ENCODE assay signal across 18 cellular contexts in the genomic region with DNA sequence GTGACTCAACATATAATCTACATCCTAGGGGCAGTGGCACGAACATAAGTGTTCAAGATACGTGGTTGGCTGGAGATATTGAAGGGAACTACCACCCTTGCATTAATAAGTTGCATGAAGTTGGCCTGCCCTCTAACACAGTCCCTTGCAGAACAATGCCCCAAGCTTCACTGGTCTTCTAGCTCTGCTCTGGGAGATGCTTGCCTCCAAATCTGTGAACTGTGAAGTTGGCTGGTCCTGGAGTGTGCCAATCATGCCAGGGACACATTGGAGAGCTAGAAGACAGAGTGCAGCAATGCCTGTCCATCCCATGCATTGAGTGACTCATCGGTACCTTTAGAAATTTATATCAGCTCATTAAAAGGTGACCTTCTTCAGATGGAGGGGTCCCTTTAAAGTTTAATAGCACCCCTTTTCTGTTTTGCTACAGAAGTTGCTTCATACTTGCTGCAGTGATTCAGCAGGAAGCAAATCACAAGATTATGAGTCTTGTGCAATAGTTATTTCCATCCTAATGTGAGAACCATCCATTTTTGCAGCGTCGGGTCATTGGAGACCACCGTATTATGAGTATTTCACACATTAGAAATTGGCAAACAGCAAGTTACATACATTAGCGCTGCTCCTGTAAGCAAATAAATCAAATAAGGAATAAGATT. TPM values are rescaled to one million over a fixed set of nuclear protein-coding genes. Genes with fewer than 3 reads are reported as not detected.
DNase-seq lines count a peak whose midpoint lies in the region; ATAC-seq and TF ChIP-seq lines count a peak whose summit lies in the region.
"Had no signal": no experiment of that assay in that cellular context is flagged by ENCODE, and none has a peak within 500 bp of the region (broad histone marks: within the 10 kb centered on the region; RNA-seq: fewer than 3 reads in every experiment).

No MANE protein-coding gene starts in this region.

- H3K79me2 ChIP-seq in GM23338 (replicated peaks; ENCODE audit: insufficient read depth): no peaks in the 10 kb centered on the region

- H3K9me3 Mint-ChIP-seq in GM23338: 0 out of 3 replicates have a peak, but pooled peaks cover 4% of the 10 kb centered on the region
- H3K9me3 Mint-ChIP-seq: activated naive CD8-positive, alpha-beta T cell treated with anti-CD3 and anti-CD28 coated beads, Interleukin-2, amount 50 U/mL, for 24 hours; activated T-cell treated with anti-CD3 and anti-CD28 coated beads, Interleukin-2, amount 50 U/mL, for 24 hours had no signal

- H3K4me1 ChIP-seq in GM23338 (ENCODE audit: insufficient read depth): peaks cover 5% of the 10 kb centered on the region
- H3K4me1 ChIP-seq: heart right ventricle, spleen had no signal

- no peaks in the 10 kb centered on the region for H3K36me3 ChIP-seq in GM23338 (ENCODE audit: insufficient read depth)
- H3K36me3 ChIP-seq: heart right ventricle, spleen had no signal

- H2AFZ ChIP-seq in GM23338: no peak overlapping the region

- H3K9me2 ChIP-seq in GM23338 (ENCODE audit: insufficient read depth): no peaks in the 10 kb centered on the region
- H3K9me2 ChIP-seq: SK-N-SH had no signal

- no peak overlapping the region for H3K27ac Mint-ChIP-seq in GM23338
- H3K27ac Mint-ChIP-seq: activated naive CD8-positive, alpha-beta T cell treated with anti-CD3 and anti-CD28 coated beads, Interleukin-2, amount 50 U/mL, for 24 hours; activated T-cell treated with anti-CD3 and anti-CD28 coated beads, Interleukin-2, amount 50 U/mL, for 24 hours had no signal

- ATAC-seq in esophagus mucosa (peak; percentile 50), omental fat pad (ENCODE audit: low FRiP score) (peak; percentile 70), GM23338 (no peak)
- ATAC-seq: activated naive CD8-positive, alpha-beta T cell treated with anti-CD3 and anti-CD28 coated beads, Interleukin-2, amount 50 U/mL, for 24 hours; stimulated activated naive CD8-positive, alpha-beta T cell treated with anti-CD3 and anti-CD28 coated beads, Interleukin-15, Interleukin-2, amounts not matched to agents 100 U/mL and 50 U/mL, for 24 hours had no signal

- TF ChIP-seq CTCF in omental fat pad (IDR thresholded peaks at IDR 0.05): no peak
- no peak for TF ChIP-seq CTCF in GM23338 (conservative IDR thresholded peaks at IDR 0.05; ENCODE audit: low read depth in 2 of 2)

- no peaks in the 10 kb centered on the region for H3F3A ChIP-seq in GM23338 (replicated peaks; ENCODE audit: low read depth)

- peaks cover 13% of the 10 kb centered on the region for H3K4me1 Mint-ChIP-seq in GM23338
- H3K4me1 Mint-ChIP-seq: activated naive CD8-positive, alpha-beta T cell treated with anti-CD3 and anti-CD28 coated beads, Interleukin-2, amount 50 U/mL, for 24 hours had no signal

- no peak overlapping the region for H3K4me2 ChIP-seq in GM23338
- H3K4me2 ChIP-seq: SK-N-SH had no signal

- no peak overlapping the region for H3K27ac ChIP-seq in GM23338 (ENCODE audit: low read depth)
- H3K27ac ChIP-seq: spleen had no signal

- no peak overlapping the region for H3K4me3 Mint-ChIP-seq in GM23338
- H3K4me3 Mint-ChIP-seq: activated naive CD8-positive, alpha-beta T cell treated with anti-CD3 and anti-CD28 coated beads, Interleukin-2, amount 50 U/mL, for 24 hours; activated T-cell treated with anti-CD3 and anti-CD28 coated beads, Interleukin-2, amount 50 U/mL, for 24 hours had no signal

- H3K36me3 Mint-ChIP-seq in GM23338 (ENCODE audit: low read depth): no peaks in the 10 kb centered on the region

- no peak overlapping the region for H3K4me3 ChIP-seq in GM23338
- H3K4me3 ChIP-seq: heart right ventricle, spleen had no signal

- peaks cover 4% of the 10 kb centered on the region for H3K27me3 Mint-ChIP-seq in GM23338 (ENCODE audit: insufficient read depth, low read depth, poor library complexity)

- DNase-seq in AG08395 (ENCODE audit: low spot score) (peak; percentile 53), H4 (ENCODE audit: low spot score) (peak; percentile 36), omental fat pad (ENCODE audit: low spot score) (no peak), hypothalamus (lab: John Stamatoyannopoulos, UW) (no peak), NCI-H1417 treated with DMSO at 0.1 percent for 48 hours (lab: John Stamatoyannopoulos, UW) (no peak), GM23338 (ENCODE audit: low spot score) (no peak)
- DNase-seq in stimulated activated naive CD4-positive, alpha-beta T cell (lab: John Stamatoyannopoulos, UW): no peak
- DNase-seq: activated naive CD8-positive, alpha-beta T cell treated with anti-CD3 and anti-CD28 coated beads, Interleukin-2, amount 50 U/mL, for 24 hours; activated T-cell treated with anti-CD3 and anti-CD28 coated beads, Interleukin-2, amount 50 U/mL, for 24 hours; cerebellar nuclear complex; heart right ventricle; NCI-H1436; NCI-H2227 treated with DMSO at 0.1 percent for 48 hours; nucleus accumbens; SK-N-SH; spleen; stimulated activated naive CD8-positive, alpha-beta T cell treated with anti-CD3 and anti-CD28 coated beads, Interleukin-15, Interleukin-2, amounts not matched to agents 100 U/mL and 50 U/mL, for 24 hours had no signal

- H3K27me3 ChIP-seq in GM23338 (ENCODE audit: insufficient read depth): no peaks in the 10 kb centered on the region

- H4K20me1 ChIP-seq in GM23338 (replicated peaks; ENCODE audit: insufficient read depth): no peaks in the 10 kb centered on the region

TF ChIP-seq in GM23338, 12 proteins besides CTCF, POLR2A, EP300 and RAD21 (continues in another document):
- no peak for TF ChIP-seq POLR2AphosphoS5 (IDR thresholded peaks at IDR 0.05; ENCODE audit: low read depth)
- TF ChIP-seq JUNB (IDR thresholded peaks at IDR 0.05; ENCODE audit: unreplicated experiment): no peak
- TF ChIP-seq, protein P1, sequence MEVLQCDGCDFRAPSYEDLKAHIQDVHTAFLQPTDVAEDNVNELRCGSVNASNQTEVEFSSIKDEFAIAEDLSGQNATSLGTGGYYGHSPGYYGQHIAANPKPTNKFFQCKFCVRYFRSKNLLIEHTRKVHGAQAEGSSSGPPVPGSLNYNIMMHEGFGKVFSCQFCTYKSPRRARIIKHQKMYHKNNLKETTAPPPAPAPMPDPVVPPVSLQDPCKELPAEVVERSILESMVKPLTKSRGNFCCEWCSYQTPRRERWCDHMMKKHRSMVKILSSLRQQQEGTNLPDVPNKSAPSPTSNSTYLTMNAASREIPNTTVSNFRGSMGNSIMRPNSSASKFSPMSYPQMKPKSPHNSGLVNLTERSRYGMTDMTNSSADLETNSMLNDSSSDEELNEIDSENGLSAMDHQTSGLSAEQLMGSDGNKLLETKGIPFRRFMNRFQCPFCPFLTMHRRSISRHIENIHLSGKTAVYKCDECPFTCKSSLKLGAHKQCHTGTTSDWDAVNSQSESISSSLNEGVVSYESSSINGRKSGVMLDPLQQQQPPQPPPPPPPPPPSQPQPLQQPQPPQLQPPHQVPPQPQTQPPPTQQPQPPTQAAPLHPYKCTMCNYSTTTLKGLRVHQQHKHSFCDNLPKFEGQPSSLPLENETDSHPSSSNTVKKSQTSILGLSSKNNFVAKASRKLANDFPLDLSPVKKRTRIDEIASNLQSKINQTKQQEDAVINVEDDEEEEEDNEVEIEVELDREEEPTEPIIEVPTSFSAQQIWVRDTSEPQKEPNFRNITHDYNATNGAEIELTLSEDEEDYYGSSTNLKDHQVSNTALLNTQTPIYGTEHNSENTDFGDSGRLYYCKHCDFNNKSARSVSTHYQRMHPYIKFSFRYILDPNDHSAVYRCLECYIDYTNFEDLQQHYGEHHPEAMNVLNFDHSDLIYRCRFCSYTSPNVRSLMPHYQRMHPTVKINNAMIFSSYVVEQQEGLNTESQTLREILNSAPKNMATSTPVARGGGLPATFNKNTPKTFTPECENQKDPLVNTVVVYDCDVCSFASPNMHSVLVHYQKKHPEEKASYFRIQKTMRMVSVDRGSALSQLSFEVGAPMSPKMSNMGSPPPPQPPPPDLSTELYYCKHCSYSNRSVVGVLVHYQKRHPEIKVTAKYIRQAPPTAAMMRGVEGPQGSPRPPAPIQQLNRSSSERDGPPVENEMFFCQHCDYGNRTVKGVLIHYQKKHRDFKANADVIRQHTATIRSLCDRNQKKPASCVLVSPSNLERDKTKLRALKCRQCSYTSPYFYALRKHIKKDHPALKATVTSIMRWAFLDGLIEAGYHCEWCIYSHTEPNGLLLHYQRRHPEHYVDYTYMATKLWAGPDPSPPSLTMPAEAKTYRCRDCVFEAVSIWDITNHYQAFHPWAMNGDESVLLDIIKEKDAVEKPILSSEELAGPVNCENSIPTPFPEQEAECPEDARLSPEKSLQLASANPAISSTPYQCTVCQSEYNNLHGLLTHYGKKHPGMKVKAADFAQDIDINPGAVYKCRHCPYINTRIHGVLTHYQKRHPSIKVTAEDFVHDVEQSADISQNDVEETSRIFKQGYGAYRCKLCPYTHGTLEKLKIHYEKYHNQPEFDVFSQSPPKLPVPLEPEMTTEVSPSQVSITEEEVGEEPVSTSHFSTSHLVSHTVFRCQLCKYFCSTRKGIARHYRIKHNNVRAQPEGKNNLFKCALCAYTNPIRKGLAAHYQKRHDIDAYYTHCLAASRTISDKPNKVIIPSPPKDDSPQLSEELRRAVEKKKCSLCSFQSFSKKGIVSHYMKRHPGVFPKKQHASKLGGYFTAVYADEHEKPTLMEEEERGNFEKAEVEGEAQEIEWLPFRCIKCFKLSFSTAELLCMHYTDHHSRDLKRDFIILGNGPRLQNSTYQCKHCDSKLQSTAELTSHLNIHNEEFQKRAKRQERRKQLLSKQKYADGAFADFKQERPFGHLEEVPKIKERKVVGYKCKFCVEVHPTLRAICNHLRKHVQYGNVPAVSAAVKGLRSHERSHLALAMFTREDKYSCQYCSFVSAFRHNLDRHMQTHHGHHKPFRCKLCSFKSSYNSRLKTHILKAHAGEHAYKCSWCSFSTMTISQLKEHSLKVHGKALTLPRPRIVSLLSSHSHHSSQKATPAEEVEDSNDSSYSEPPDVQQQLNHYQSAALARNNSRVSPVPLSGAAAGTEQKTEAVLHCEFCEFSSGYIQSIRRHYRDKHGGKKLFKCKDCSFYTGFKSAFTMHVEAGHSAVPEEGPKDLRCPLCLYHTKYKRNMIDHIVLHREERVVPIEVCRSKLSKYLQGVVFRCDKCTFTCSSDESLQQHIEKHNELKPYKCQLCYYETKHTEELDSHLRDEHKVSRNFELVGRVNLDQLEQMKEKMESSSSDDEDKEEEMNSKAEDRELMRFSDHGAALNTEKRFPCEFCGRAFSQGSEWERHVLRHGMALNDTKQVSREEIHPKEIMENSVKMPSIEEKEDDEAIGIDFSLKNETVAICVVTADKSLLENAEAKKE (CRISPR knock-in tag; IDR thresholded peaks at IDR 0.05): no peak
- no peak for TF ChIP-seq NANOG (IDR thresholded peaks at IDR 0.05; ENCODE audit: borderline replicate concordance)

RNA-seq across cellular contexts. Expression of a gene that starts 55.2 kb away (rescaled TPM):
- 0.51 and 1.6 TPM in 2 replicates for total RNA-seq in H4 (2014; rRNA removed; shearing (Covaris generic))
- total RNA-seq in esophagus mucosa (33.9 TPM), omental fat pad (10 to 100 TPM in 3 of 4 donors, 1 to 10 TPM in 1; 9.2 to 30.6 (median 21.2) TPM)
- total RNA-seq in GM23338 (2014; rRNA removed; shearing (Covaris generic)): 10.0 and 15.0 TPM in 2 replicates
- polyA plus RNA-seq in GM23338 (2016; fragmentation: Nextera tagmentation; extraction: Ambion mirVana): 9.9 and 11.2 TPM in 2 replicates

Comparison
In these comparisons a context has a peak if more than half of its experiments do, and no peak if none do; other contexts are left out.
1. DNase-seq: peak in AG08395 (single experiment) and H4 (single experiment); none in omental fat pad (single experiment), hypothalamus (0 of 51), NCI-H1417 treated with DMSO at 0.1 percent for 48 hours (single experiment), stimulated activated naive CD4-positive, alpha-beta T cell (0 of 6) and GM23338 (single experiment).